In genomic region chr1:91020967-91021685, GRCh38 we compare ENCODE assay signal across 8 cellular contexts. TPM values are rescaled to one million over a fixed set of nuclear protein-coding genes. Genes with fewer than 3 reads are reported as not detected.
DNase-seq lines count a peak whose midpoint lies in the region; ATAC-seq and TF ChIP-seq lines count a peak whose summit lies in the region.

No MANE protein-coding gene starts in this region.

- ATAC-seq in GM18873 (IDR thresholded peaks at IDR 0.05; ENCODE audit: low FRiP score, unreplicated experiment), result peak; percentile 36
- peak; percentile 59 for ATAC-seq in HG03159 (IDR thresholded peaks at IDR 0.05; ENCODE audit: unreplicated experiment)

- no peak for TF ChIP-seq CTCF in lower leg skin (IDR thresholded peaks at IDR 0.05)

- WGBS in lower leg skin, 2 donors, result 0 to 1% methylated on average over 10 to 22 of the region's 33 CpGs

- DNase-seq in AG20443 (ENCODE audit: low spot score), result peak; percentile 78
- DNase-seq in NCI-H526 treated with DMSO at 0.1 percent for 48 hours (lab: John Stamatoyannopoulos, UW), result peak; percentile 64
- peak; percentile 69 to 75 for DNase-seq in activated CD4-positive, alpha-beta T cell treated with anti-CD3 and anti-CD28 coated beads, Interleukin-2, amount 50 U/mL, for 48 hours
- DNase-seq in dermis microvascular lymphatic vessel endothelial cell (ENCODE audit: low read depth in 2 of 2), result peak; percentile 64 to 93
- DNase-seq in lower leg skin (ENCODE audit: low spot score in 2 of 2), result peak; percentile 54 to 94
- DNase-seq in stimulated activated CD4-positive, alpha-beta T cell treated with anti-CD3 and anti-CD28 coated beads, Interleukin-4, amount 100 ng/mL, for 48 hours (ENCODE audit: low read depth in 2 of 2), result peak; percentile 54 to 59

- TF ChIP-seq POLR2A in lower leg skin (IDR thresholded peaks at IDR 0.05), result no peak

- peak overlapping the region; percentile 70 for H3K4me3 ChIP-seq in lower leg skin (ENCODE audit: low read depth, poor library complexity, severe bottlenecking)

- intact Hi-C loops in lower leg skin (cut with DNase I; ENCODE audit: low total_unique reads), result no loop called here

RNA-seq across cellular contexts. Expression of gene ZNF644, which starts 0.7 kb away (rescaled TPM):
- total RNA-seq in dermis microvascular lymphatic vessel endothelial cell, result 35.9 and 40.1 TPM in 2 replicates
- total RNA-seq in lower leg skin, result 10 to 100 TPM; 28.0 to 57.1 (median 39.4) TPM

Comparison
In these comparisons a context has a peak if more than half of its experiments do, and no peak if none do; other contexts are left out.
1. Peak in every context shown above with its lines: DNase-seq, ATAC-seq and H3K4me3 ChIP-seq.